Comparison of ENCODE assay signal across 33 cellular contexts in genomic region chr6:64945450-64945849, GRCh38.
"Had no signal": no experiment of that assay in that cellular context is flagged by ENCODE, and none has a peak within 500 bp of the region (broad histone marks: within the 10 kb centered on the region; RNA-seq: fewer than 3 reads in every experiment).

No MANE protein-coding gene starts in this region.

- H3K4me1 ChIP-seq: adrenal gland, ascending aorta, body of pancreas, breast epithelium had no signal

- FAIRE-seq: astrocyte, bronchial epithelial cell had no signal

- H3K27ac ChIP-seq: adrenal gland, ascending aorta, body of pancreas, brain microvascular endothelial cell, breast epithelium, cardiac muscle cell had no signal

- DNase-seq: activated effector memory CD4-positive, alpha-beta T cell treated with anti-CD3 and anti-CD28 coated beads, Interleukin-2, amount 50 U/mL, for 16 hours; activated effector memory CD4-positive, alpha-beta T cell treated with Interleukin-2 at 50 U/mL for 16 hours; activated gamma-delta T cell; activated gamma-delta T cell treated with Interleukin-2 at 50 U/mL for 16 hours; activated naive CD4-positive, alpha-beta T cell; activated naive CD4-positive, alpha-beta T cell treated with anti-CD3 and anti-CD28 coated beads for 36 hours; activated naive CD4-positive, alpha-beta T cell treated with anti-CD3 and anti-CD28 coated beads, Interleukin-2, amount 10 ng/mL, durations not matched to agents 7 days and 5 days; activated naive CD4-positive, alpha-beta T cell treated with anti-CD3 and anti-CD28 coated beads, Interleukin-2, amount 50 U/mL, for 16 hours; activated naive CD4-positive, alpha-beta T cell treated with Interleukin-2 at 50 U/mL for 16 hours; activated naive CD8-positive, alpha-beta T cell treated with anti-CD3 and anti-CD28 coated beads for 36 hours; activated naive CD8-positive, alpha-beta T cell treated with anti-CD3 and anti-CD28 coated beads, Interleukin-2, amount 10 ng/mL, durations not matched to agents 7 days and 5 days; activated naive CD8-positive, alpha-beta T cell treated with anti-CD3 and anti-CD28 coated beads, Interleukin-2, amount 50 U/mL, for 24 hours; activated T-cell treated with anti-CD3 and anti-CD28 coated beads, Interleukin-2, amount 50 U/mL, for 24 hours; activated T-cell treated with anti-CD3 and anti-CD28 coated beads, Interleukin-2, amount 50 U/mL, for 4 hours; activated T-cell treated with anti-CD3 and anti-CD28 coated beads, Interleukin-2, amount 50 U/mL, for 48 hours; activated T-cell treated with anti-CD3 and anti-CD28 coated beads, Interleukin-2, amount 50 U/mL, for 72 hours; adrenal gland; amniotic stem cell; amygdala; anterior cingulate cortex; aorta; body of pancreas; brain microvascular endothelial cell; caudate nucleus; central memory CD4-positive, alpha-beta T cell; cerebellar nuclear complex had no signal

- H3K27me3 ChIP-seq: adrenal gland, ascending aorta, body of pancreas, brain microvascular endothelial cell, breast epithelium, cardiac muscle cell had no signal

- ATAC-seq: activated naive CD4-positive, alpha-beta T cell treated with anti-CD3 and anti-CD28 coated beads, Interleukin-2, amount 50 U/mL, for 72 hours; activated naive CD8-positive, alpha-beta T cell treated with anti-CD3 and anti-CD28 coated beads, Interleukin-2, amount 50 U/mL, for 24 hours; activated T-cell treated with anti-CD3 and anti-CD28 coated beads, Interleukin-2, amount 50 U/mL, for 4 hours; activated T-cell treated with anti-CD3 and anti-CD28 coated beads, Interleukin-2, amount 50 U/mL, for 72 hours; activated T-helper 17 cell treated with anti-CD3 and anti-CD28 coated beads, Interleukin-2, amount 50 U/mL, for 72 hours; body of pancreas had no signal

- H3K9me3 ChIP-seq: adrenal gland, ascending aorta, body of pancreas, breast epithelium had no signal

- H3K4me3 ChIP-seq: adrenal gland, ascending aorta, body of pancreas, breast epithelium, cardiac muscle cell had no signal

- H3K36me3 ChIP-seq: adrenal gland, ascending aorta, brain microvascular endothelial cell, breast epithelium, cardiac muscle cell had no signal
